In genomic region chrX:154321152-154321551, GRCh38 we compare ENCODE assay signal across 12 cellular contexts. TPM values are rescaled to one million over a fixed set of nuclear protein-coding genes. Genes with fewer than 3 reads are reported as not detected.
A peak's percentile ranks its signal among the peaks of the same experiment; 100 is the strongest.
DNase-seq lines count a peak whose midpoint lies in the region; ATAC-seq and TF ChIP-seq lines count a peak whose summit lies in the region.
"Had no signal": no experiment of that assay in that cellular context is flagged by ENCODE, and none has a peak within 500 bp of the region (broad histone marks: within the 10 kb centered on the region; RNA-seq: fewer than 3 reads in every experiment).

No MANE protein-coding gene starts in this region.

- intact Hi-C loops in left cardiac atrium (cut with DNase I), result no loop called here
- intact Hi-C loops in heart right ventricle (cut with DNase I), result no loop called here
- intact Hi-C loops in activated B cell treated with CpG ODN at 0.5 μM for 24 hours (cut with micrococcal nuclease), result loop anchor here (1.0 to 5.0 kb wide), 2 partner anchors 8 to 189 kb away; no protein-coding TSS in a partner anchor

- H3K9me3 Mint-ChIP-seq in activated B cell treated with CpG ODN at 0.5 μM for 24 hours, result no peaks in the 10 kb centered on the region
- H3K9me3 Mint-ChIP-seq in chondrocyte (ENCODE audit: low read depth), result peaks cover 2% of the 10 kb centered on the region
- no peaks in the 10 kb centered on the region for H3K9me3 Mint-ChIP-seq in stimulated activated naive CD8-positive, alpha-beta T cell treated with anti-CD3 and anti-CD28 coated beads, Interleukin-15, amount 100 ng/mL, for 72 hours

- H3K27me3 Mint-ChIP-seq in activated B cell treated with CpG ODN at 0.5 μM for 24 hours (no peaks in the 10 kb centered on the region), chondrocyte (ENCODE audit: low read depth) (peaks cover 20% of the 10 kb centered on the region)
- no peaks in the 10 kb centered on the region for H3K27me3 Mint-ChIP-seq in stimulated activated naive CD8-positive, alpha-beta T cell treated with anti-CD3 and anti-CD28 coated beads, Interleukin-15, amount 100 ng/mL, for 72 hours

- H3K4me3 Mint-ChIP-seq in activated B cell treated with CpG ODN at 0.5 μM for 24 hours, result peak overlapping the region; percentile 24
- H3K4me3 Mint-ChIP-seq in chondrocyte (ENCODE audit: unreplicated experiment), result no peak overlapping the region
- peak overlapping the region; percentile 64 to 66 for H3K4me3 Mint-ChIP-seq in stimulated activated naive CD8-positive, alpha-beta T cell treated with anti-CD3 and anti-CD28 coated beads, Interleukin-15, amount 100 ng/mL, for 72 hours

- TF ChIP-seq CTCF in heart right ventricle (IDR thresholded peaks at IDR 0.05), result no peak
- no peak for TF ChIP-seq CTCF in activated B cell treated with CpG ODN at 0.5 μM for 24 hours (IDR thresholded peaks at IDR 0.05)
- TF ChIP-seq CTCF in chondrocyte (IDR thresholded peaks at IDR 0.05), result no peak

- H3K4me3 ChIP-seq in heart right ventricle, result no peak overlapping the region

- CTCF ChIA-PET in activated B cell treated with CpG ODN at 0.5 μM for 24 hours (lab: Charles Lee), result no interaction called here

- H3K36me3 ChIP-seq in heart right ventricle, result no peaks in the 10 kb centered on the region

- peaks cover 0 to 12% (median 3%) of the 10 kb centered on the region in 9 donors for H3K4me1 ChIP-seq in heart right ventricle

- peak; percentile 4 for DNase-seq in left cardiac atrium
- DNase-seq in heart right ventricle, result no peak
- DNase-seq in activated B cell treated with CpG ODN at 0.5 μM for 24 hours, result no peak
- DNase-seq in chondrocyte (ENCODE audit: low spot score), result peak; percentile 58
- no peak for DNase-seq in stimulated activated naive CD8-positive, alpha-beta T cell treated with anti-CD3 and anti-CD28 coated beads, Interleukin-15, amount 100 ng/mL, for 72 hours
- DNase-seq in D341Med (ENCODE audit: low spot score), result no peak
- no peak for DNase-seq in NCI-H2029 (lab: John Stamatoyannopoulos, UW)
- DNase-seq: DMS79, GOT3 had no signal

- H3K27ac ChIP-seq in heart right ventricle, result no peak overlapping the region
- H3K27ac ChIP-seq: C4-2B had no signal

- POLR2A ChIA-PET in activated B cell treated with CpG ODN at 0.5 μM for 24 hours (lab: Charles Lee), result no interaction called here

- ATAC-seq in left cardiac atrium (no peak), heart right ventricle (no peak), activated B cell treated with CpG ODN at 0.5 μM for 24 hours (ENCODE audit: low read depth) (no peak), GM18870 (IDR thresholded peaks at IDR 0.05; ENCODE audit: unreplicated experiment) (no peak)
- no peak for ATAC-seq in stimulated activated naive CD8-positive, alpha-beta T cell treated with anti-CD3 and anti-CD28 coated beads, Interleukin-15, amount 100 ng/mL, for 72 hours

- WGBS in heart right ventricle, 2 donors, result 80 to 91% methylated on average over 7 of the region's 7 CpGs

- H3K36me3 Mint-ChIP-seq in activated B cell treated with CpG ODN at 0.5 μM for 24 hours (ENCODE audit: low read depth) (no peaks in the 10 kb centered on the region), chondrocyte (ENCODE audit: low read depth) (peaks cover 2% of the 10 kb centered on the region)

- no peaks in the 10 kb centered on the region for H3K9me3 ChIP-seq in heart right ventricle

- H3K27ac Mint-ChIP-seq in activated B cell treated with CpG ODN at 0.5 μM for 24 hours (no peak overlapping the region), chondrocyte (ENCODE audit: unreplicated experiment) (no peak overlapping the region)
- no peak overlapping the region for H3K27ac Mint-ChIP-seq in stimulated activated naive CD8-positive, alpha-beta T cell treated with anti-CD3 and anti-CD28 coated beads, Interleukin-15, amount 100 ng/mL, for 72 hours

- peaks cover 38% of the 10 kb centered on the region for H3K4me1 Mint-ChIP-seq in activated B cell treated with CpG ODN at 0.5 μM for 24 hours
- peaks cover 17% of the 10 kb centered on the region for H3K4me1 Mint-ChIP-seq in chondrocyte (ENCODE audit: low read depth)
- peaks cover 47% of the 10 kb centered on the region for H3K4me1 Mint-ChIP-seq in stimulated activated naive CD8-positive, alpha-beta T cell treated with anti-CD3 and anti-CD28 coated beads, Interleukin-15, amount 100 ng/mL, for 72 hours

- H3K27me3 ChIP-seq in heart right ventricle, result peaks cover 0 to 55% (median 0%) of the 10 kb centered on the region in 7 donors

RNA-seq across cellular contexts. Expression of gene TKTL1, which starts 25.6 kb away (rescaled TPM):
- 1 to 10 TPM; 4.1 to 7.0 TPM for total RNA-seq in left cardiac atrium
- total RNA-seq in heart right ventricle, result 10 to 100 TPM in 5 of 10 donors, 1 to 10 TPM in 5; 3.7 to 14.1 (median 9.2) TPM
- 1 to 10 TPM; 2.6 to 5.7 TPM for polyA plus RNA-seq in heart right ventricle
- not detected in 2 replicates for total RNA-seq in activated B cell treated with CpG ODN at 0.5 μM for 24 hours
- not detected in 3 replicates for total RNA-seq in chondrocyte
- total RNA-seq: A172 had no signal

RNA-seq across cellular contexts. Expression of gene TEX28, which starts 26.2 kb away (rescaled TPM):
- total RNA-seq in left cardiac atrium (not detected), heart right ventricle (not detected), activated B cell treated with CpG ODN at 0.5 μM for 24 hours (not detected in 2 replicates), chondrocyte (not detected in 3 replicates)
- polyA plus RNA-seq in heart right ventricle, result not detected
- total RNA-seq: A172 had no signal

RNA-seq across cellular contexts. Expression of gene FLNA, which starts 53.3 kb away (rescaled TPM):
- total RNA-seq in left cardiac atrium (100 to 1,000 TPM; 406 to 476 TPM), heart right ventricle (100 to 1,000 TPM; 139 to 288 (median 181) TPM), activated B cell treated with CpG ODN at 0.5 μM for 24 hours (605 and 679 TPM in 2 replicates), chondrocyte (1,923 to 4,327 TPM (median 4,325 TPM) in 3 replicates)
- 100 to 1,000 TPM; 368 to 442 TPM for polyA plus RNA-seq in heart right ventricle

RNA-seq across cellular contexts. Expression of gene EMD, which starts 57.9 kb away (rescaled TPM):
- total RNA-seq in left cardiac atrium (10 to 100 TPM; 54.5 to 70.9 TPM), heart right ventricle (10 to 100 TPM; 47.8 to 74.1 (median 59.6) TPM), activated B cell treated with CpG ODN at 0.5 μM for 24 hours (68.4 and 70.2 TPM in 2 replicates), chondrocyte (66.3 to 81.7 TPM (median 81.1 TPM) in 3 replicates)
- polyA plus RNA-seq in heart right ventricle, result 100 to 1,000 TPM in 1 of 2 donors, 10 to 100 TPM in 1; 54.8 to 170 TPM

Comparison
In these comparisons a context has a peak if more than half of its experiments do, and no peak if none do; other contexts are left out.
1. DNase-seq: peak in left cardiac atrium (single experiment) and chondrocyte (single experiment); none in heart right ventricle (0 of 2), activated B cell treated with CpG ODN at 0.5 μM for 24 hours (single experiment), stimulated activated naive CD8-positive, alpha-beta T cell treated with anti-CD3 and anti-CD28 coated beads, Interleukin-15, amount 100 ng/mL, for 72 hours (0 of 2), D341Med (single experiment) and NCI-H2029 (single experiment).